Comparison of ENCODE assay signal across 22 cellular contexts in the genomic region with DNA sequence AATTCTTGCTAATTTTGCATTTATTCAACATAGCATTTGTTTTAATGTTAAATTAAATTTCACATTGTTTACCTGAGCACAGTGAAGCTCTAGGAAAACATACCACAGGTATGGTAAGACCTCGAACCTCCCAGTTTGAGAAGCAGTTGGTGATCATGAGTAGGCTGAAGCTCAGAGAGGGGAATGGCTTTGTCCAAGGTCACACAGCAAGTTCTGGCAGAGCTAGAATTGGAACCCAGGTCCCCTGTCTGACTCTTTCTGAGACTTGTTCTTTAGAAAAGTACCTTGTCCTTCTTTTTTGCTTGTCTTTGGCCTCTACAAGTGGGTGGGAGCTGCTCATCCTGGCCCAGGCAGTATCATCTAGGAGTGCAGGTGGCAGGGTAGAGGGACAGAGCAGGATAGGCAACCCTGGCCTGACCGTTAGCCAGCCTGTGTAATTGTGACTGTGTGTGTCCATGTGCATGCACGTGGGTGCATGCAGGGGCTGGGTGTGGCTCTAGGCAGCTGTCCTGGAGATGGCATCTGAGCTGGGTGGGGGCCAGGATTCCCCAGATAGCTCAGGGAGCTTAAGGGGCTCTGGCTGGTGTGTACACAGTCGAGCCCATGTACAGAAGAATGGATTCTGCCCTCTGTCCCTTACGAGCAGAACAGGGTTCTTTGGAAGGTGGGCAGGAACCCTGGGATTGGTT. TPM values are rescaled to one million over a fixed set of nuclear protein-coding genes. Genes with fewer than 3 reads are reported as not detected.
DNase-seq lines count a peak whose midpoint lies in the region; ATAC-seq, FAIRE-seq and TF ChIP-seq lines count a peak whose summit lies in the region.
"Had no signal": no experiment of that assay in that cellular context is flagged by ENCODE, and none has a peak within 500 bp of the region (broad histone marks: within the 10 kb centered on the region; RNA-seq: fewer than 3 reads in every experiment).

No MANE protein-coding gene starts in this region.

- H3K36me3 ChIP-seq in GM12878 (ENCODE audit: control insufficient read depth in 2 of 2, insufficient read depth in 2 of 2, low read length in 1 of 2) (no peaks in the 10 kb centered on the region), right atrium auricular region (peaks cover 87% of the 10 kb centered on the region), skeletal muscle tissue (ENCODE audit: control insufficient read depth in 3 of 3, insufficient read depth in 3 of 3, low read length in 3 of 3) (peaks cover 34 to 54% (median 44%) of the 10 kb centered on the region in 3 donors), MG63 (peaks cover 75% of the 10 kb centered on the region)

- no TSS peak for BruUV-seq in GM12878 (replicated peaks; lab: Mats Ljungman, UMichigan)

- H4K20me1 ChIP-seq in GM12878 (ENCODE audit: control insufficient read depth, insufficient read depth), result no peaks in the 10 kb centered on the region

- H3K4me3 Mint-ChIP-seq in activated CD4-positive, alpha-beta T cell treated with anti-CD3 and anti-CD28 coated beads, Interleukin-2, amount 10 ng/mL, durations not matched to agents 7 days and 5 days, result no peak overlapping the region
- H3K4me3 Mint-ChIP-seq: activated B cell treated with CpG ODN at 0.5 μM for 24 hours; activated CD4-positive, alpha-beta memory T cell treated with anti-CD3 and anti-CD28 coated beads for 36 hours; CD4-positive, alpha-beta T cell; central memory CD8-positive, alpha-beta T cell; memory B cell; naive thymus-derived CD4-positive, alpha-beta T cell had no signal

- POLR2A ChIA-PET in GM12878 (lab: Charles Lee), result no interaction called here
- POLR2A ChIA-PET in activated CD4-positive, alpha-beta T cell treated with anti-CD3 and anti-CD28 coated beads, Interleukin-2, amount 10 ng/mL, durations not matched to agents 7 days and 5 days (lab: Charles Lee), result no interaction called here

- H3K27me3 Mint-ChIP-seq in activated CD4-positive, alpha-beta T cell treated with anti-CD3 and anti-CD28 coated beads, Interleukin-2, amount 10 ng/mL, durations not matched to agents 7 days and 5 days, result no peaks in the 10 kb centered on the region
- H3K27me3 Mint-ChIP-seq: activated CD4-positive, alpha-beta memory T cell treated with anti-CD3 and anti-CD28 coated beads for 36 hours; CD4-positive, alpha-beta T cell had no signal

- no peaks in the 10 kb centered on the region for H3K4me1 Mint-ChIP-seq in activated CD4-positive, alpha-beta T cell treated with anti-CD3 and anti-CD28 coated beads, Interleukin-2, amount 10 ng/mL, durations not matched to agents 7 days and 5 days
- H3K4me1 Mint-ChIP-seq: activated B cell treated with CpG ODN at 0.5 μM for 24 hours; central memory CD8-positive, alpha-beta T cell; memory B cell had no signal

- TF ChIP-seq CTCF in GM12878 (IDR thresholded peaks at IDR 0.05 in 2 of 3, conservative IDR thresholded peaks at IDR 0.05 in 1 of 3; ENCODE audit: control insufficient read depth in 2 of 3, extremely low read depth in 1 of 3, insufficient read depth in 1 of 3, low read depth in 3 of 3, low read length in 3 of 3), result no peak
- TF ChIP-seq CTCF in right atrium auricular region (IDR thresholded peaks at IDR 0.05), result no peak

- no peak overlapping the region for H3K9ac ChIP-seq in GM12878 (ENCODE audit: control insufficient read depth, insufficient read depth, low read length)
- H3K9ac ChIP-seq in skeletal muscle tissue (ENCODE audit: low read depth in 1 of 3, low read length in 3 of 3), result no peak overlapping the region

- CTCF ChIA-PET in GM12878 (lab: Yijun Ruan, JAX), result interaction anchor here (1.3 kb wide), 1 partner anchor 20 kb away, joined by 3 read pairs; no protein-coding TSS in a partner anchor
- CTCF ChIA-PET in activated CD4-positive, alpha-beta T cell treated with anti-CD3 and anti-CD28 coated beads, Interleukin-2, amount 10 ng/mL, durations not matched to agents 7 days and 5 days (lab: Charles Lee), result interaction anchor here (0.7 to 1.2 kb wide), 2 partner anchors 17 to 63 kb away, joined by 3 to 5 read pairs; no protein-coding TSS in a partner anchor

- H3K36me3 Mint-ChIP-seq in activated CD4-positive, alpha-beta T cell treated with anti-CD3 and anti-CD28 coated beads, Interleukin-2, amount 10 ng/mL, durations not matched to agents 7 days and 5 days (ENCODE audit: low read depth), result no peaks in the 10 kb centered on the region
- H3K36me3 Mint-ChIP-seq: activated CD4-positive, alpha-beta memory T cell treated with anti-CD3 and anti-CD28 coated beads for 36 hours; memory B cell; naive thymus-derived CD4-positive, alpha-beta T cell had no signal

- H3K9me3 ChIP-seq in GM12878 (replicated peaks; ENCODE audit: control insufficient read depth, insufficient read depth, low read length) (no peaks in the 10 kb centered on the region), right atrium auricular region (no peaks in the 10 kb centered on the region), skeletal muscle tissue (ENCODE audit: control insufficient read depth in 3 of 3, low read length in 3 of 3) (no peaks in the 10 kb centered on the region), MG63 (no peaks in the 10 kb centered on the region)
- H3K9me3 ChIP-seq: testis had no signal

- H3K27ac ChIP-seq in GM12878 (ENCODE audit: control insufficient read depth, insufficient read depth), result no peak overlapping the region
- H3K27ac ChIP-seq in right atrium auricular region, result peak overlapping the region; percentile 68 to 86
- peak overlapping the region; percentile 48 for H3K27ac ChIP-seq in skeletal muscle tissue (ENCODE audit: low read depth, low read length)
- H3K27ac ChIP-seq: foreskin keratinocyte, testis had no signal

- no peak for ATAC-seq in GM12878
- ATAC-seq: foreskin keratinocyte; naive thymus-derived CD4-positive, alpha-beta T cell had no signal

- intact Hi-C loops in GM12878 (cut with micrococcal nuclease; ENCODE audit: unreplicated experiment), result no loop called here

- RAD21 ChIA-PET in GM12878 (lab: Charles Lee; ENCODE audit: unreplicated experiment), result no interaction called here

- no peak overlapping the region for H3K4me2 ChIP-seq in GM12878 (ENCODE audit: control insufficient read depth, insufficient read depth)

- in situ Hi-C loops in GM12878 (cut with MboI), result no loop called here

- TF ChIP-seq EP300 in GM12878 (IDR thresholded peaks at IDR 0.05; ENCODE audit: borderline replicate concordance in 1 of 2, control insufficient read depth in 1 of 2, low read depth in 2 of 2, low read length in 2 of 2), result no peak

- WGBS in GM12878 (ENCODE audit: insufficient coverage, insufficient replicate concordance, low lambda C conversion rate, missing lambda C conversion rate), result 5% methylated on average over 5 of the region's 5 CpGs

- no peak for TF ChIP-seq RAD21 in GM12878 (IDR thresholded peaks at IDR 0.05; ENCODE audit: insufficient read depth, low read depth, low read length)

- no peak overlapping the region for H2AFZ ChIP-seq in GM12878 (ENCODE audit: control insufficient read depth, low read depth, low read length)

- H3K79me2 ChIP-seq in GM12878 (ENCODE audit: control insufficient read depth, insufficient read depth, low read length), result no peaks in the 10 kb centered on the region

- no peak overlapping the region for H3K27ac Mint-ChIP-seq in activated CD4-positive, alpha-beta T cell treated with anti-CD3 and anti-CD28 coated beads, Interleukin-2, amount 10 ng/mL, durations not matched to agents 7 days and 5 days
- H3K27ac Mint-ChIP-seq: activated B cell treated with CpG ODN at 0.5 μM for 24 hours; activated CD4-positive, alpha-beta memory T cell treated with anti-CD3 and anti-CD28 coated beads for 36 hours; CD4-positive, alpha-beta T cell; memory B cell; naive thymus-derived CD4-positive, alpha-beta T cell had no signal

- SMC1A ChIA-PET in GM12878 (lab: Charles Lee; ENCODE audit: uncharacterized antibody, unreplicated experiment), result no interaction called here

- DNase-seq in LHCN-M2 (ENCODE audit: low read depth) (peak; percentile 28), GM12878 (ENCODE audit: low read depth, low spot score) (no peak), right atrium auricular region (ENCODE audit: low spot score) (no peak), MG63 (no peak), NAMALWA (ENCODE audit: low spot score) (no peak)
- no peak for DNase-seq in activated CD4-positive, alpha-beta T cell treated with anti-CD3 and anti-CD28 coated beads, Interleukin-2, amount 10 ng/mL, durations not matched to agents 7 days and 5 days
- DNase-seq: activated B cell treated with CpG ODN at 0.5 μM for 24 hours; activated CD4-positive, alpha-beta memory T cell treated with anti-CD3 and anti-CD28 coated beads for 36 hours; amniotic stem cell; CD4-positive, alpha-beta T cell; naive thymus-derived CD4-positive, alpha-beta T cell; NCI-H1436; NCI-H524; T-helper 9 cell; testis had no signal

- peaks cover 0 to 8% of the 10 kb centered on the region in 2 experiments; a peak in 2 of 4 replicates for H3K27me3 ChIP-seq in GM12878 (replicated peaks in 1 of 2; ENCODE audit: control insufficient read depth in 2 of 2, insufficient read depth in 2 of 2, low read length in 1 of 2)
- H3K27me3 ChIP-seq in right atrium auricular region, result no peaks in the 10 kb centered on the region
- no peaks in the 10 kb centered on the region for H3K27me3 ChIP-seq in skeletal muscle tissue (ENCODE audit: control insufficient read depth in 3 of 3, insufficient read depth in 3 of 3, low read length in 3 of 3)
- no peaks in the 10 kb centered on the region for H3K27me3 ChIP-seq in MG63
- H3K27me3 ChIP-seq: foreskin keratinocyte, testis had no signal

- no peak for FAIRE-seq in GM12878 (lab: Jason Lieb, UNC)

- H3K4me3 ChIP-seq in GM12878, result no peak overlapping the region
- H3K4me3 ChIP-seq in right atrium auricular region, result no peak overlapping the region
- H3K4me3 ChIP-seq in skeletal muscle tissue (ENCODE audit: low read length in 3 of 3), result no peak overlapping the region
- H3K4me3 ChIP-seq in MG63, result no peak overlapping the region
- H3K4me3 ChIP-seq: testis had no signal

- H3K4me1 ChIP-seq in GM12878 (ENCODE audit: control insufficient read depth, insufficient read depth, low read length) (no peaks in the 10 kb centered on the region), right atrium auricular region (peaks cover 0 to 78% of the 10 kb centered on the region in 2 donors), skeletal muscle tissue (ENCODE audit: control insufficient read depth in 3 of 3, insufficient read depth in 3 of 3, low read length in 3 of 3) (peaks cover 45 to 64% (median 59%) of the 10 kb centered on the region in 3 donors)

- no peak for TF ChIP-seq POLR2A in GM12878 (IDR thresholded peaks at IDR 0.05; ENCODE audit: low read depth, low read length)

- no peaks in the 10 kb centered on the region for H3K9me3 Mint-ChIP-seq in activated CD4-positive, alpha-beta T cell treated with anti-CD3 and anti-CD28 coated beads, Interleukin-2, amount 10 ng/mL, durations not matched to agents 7 days and 5 days
- H3K9me3 Mint-ChIP-seq: activated B cell treated with CpG ODN at 0.5 μM for 24 hours; activated CD4-positive, alpha-beta memory T cell treated with anti-CD3 and anti-CD28 coated beads for 36 hours; CD4-positive, alpha-beta T cell; central memory CD8-positive, alpha-beta T cell; memory B cell; naive thymus-derived CD4-positive, alpha-beta T cell had no signal

RNA-seq across cellular contexts. Expression of a gene that starts 21.6 kb away (rescaled TPM):
- total RNA-seq in LHCN-M2 (2014; rRNA removed), result 79.0 and 88.7 TPM in 2 replicates
- 94.1 TPM for polyA plus RNA-seq in LHCN-M2 (2012)
- total RNA-seq in GM12878 (2013; cell fraction: nucleolus; rRNA removed), result 0.22 and 0.46 TPM in 2 replicates
- 0.06 TPM in 1 of 2 replicates, not detected in the other for total RNA-seq in GM12878 (2014; rRNA removed)
- total RNA-seq in GM12878 (2014; rRNA removed; fragmentation: Illumina TruSeq; extraction: Trizol), result not detected in 2 replicates
- 0.23 and 0.27 TPM in 2 replicates for total RNA-seq in GM12878 (2021)
- polyA plus RNA-seq in GM12878 (2011; ENCODE audit: low read depth), result not detected
- 0.19 and 0.20 TPM in 2 replicates for polyA plus RNA-seq in GM12878 (2011; rRNA removed)
- 0.06 and 0.12 TPM in 2 replicates for polyA plus RNA-seq in GM12878 (2011; cell fraction: cytosol; rRNA removed)
- polyA plus RNA-seq in GM12878 (2011; cell fraction: nucleus; rRNA removed), result 0.35 and 0.52 TPM in 2 replicates
- 0.08 TPM in 1 of 2 replicates, not detected in the other for polyA plus RNA-seq in GM12878 (2012)
- polyA plus RNA-seq in GM12878 (2014; fragmentation: Illumina TruSeq; extraction: Trizol), result 0.03 TPM in 1 of 2 replicates, not detected in the other
- polyA plus RNA-seq in GM12878 (2014; fragmentation: Nextera tagmentation; extraction: Ambion mirVana), result not detected
- polyA plus RNA-seq in GM12878 (2014; rRNA removed), result not detected in 2 replicates
- polyA plus RNA-seq in GM12878 (2016; fragmentation: Nextera tagmentation; extraction: Ambion mirVana), result under 1 TPM; 0.17 to 0.26 TPM
- 0.52 and 0.66 TPM in 2 replicates for polyA minus RNA-seq in GM12878 (2011; rRNA and poly(A)+ RNA removed)
- not detected in 2 replicates for polyA minus RNA-seq in GM12878 (2011; cell fraction: cytosol; rRNA and poly(A)+ RNA removed)
- polyA minus RNA-seq in GM12878 (2011; cell fraction: nucleus; rRNA and poly(A)+ RNA removed), result 0.12 and 0.77 TPM in 2 replicates
- 100 to 1,000 TPM; 102 to 105 TPM for total RNA-seq in right atrium auricular region
- total RNA-seq in skeletal muscle tissue, result 54.8 TPM
- 55.3 and 58.4 TPM in 2 replicates for total RNA-seq in MG63 (2014; rRNA removed; shearing (Covaris generic); ENCODE audit: low replicate concordance)
- total RNA-seq in activated CD4-positive, alpha-beta T cell treated with anti-CD3 and anti-CD28 coated beads, Interleukin-2, amount 10 ng/mL, durations not matched to agents 7 days and 5 days, result under 1 TPM; 0.06 to 0.12 TPM

RNA-seq across cellular contexts. Expression of a gene that starts 50.4 kb away (rescaled TPM):
- not detected in 2 replicates for total RNA-seq in LHCN-M2 (2014; rRNA removed)
- polyA plus RNA-seq in LHCN-M2 (2012), result 0.23 TPM
- not detected in 2 replicates for total RNA-seq in GM12878 (2013; cell fraction: nucleolus; rRNA removed)
- not detected in 2 replicates for total RNA-seq in GM12878 (2014; rRNA removed)
- not detected in 2 replicates for total RNA-seq in GM12878 (2014; rRNA removed; fragmentation: Illumina TruSeq; extraction: Trizol)
- total RNA-seq in GM12878 (2021), result not detected in 2 replicates
- not detected for polyA plus RNA-seq in GM12878 (2011; ENCODE audit: low read depth)
- not detected in 2 replicates for polyA plus RNA-seq in GM12878 (2011; rRNA removed)
- polyA plus RNA-seq in GM12878 (2011; cell fraction: cytosol; rRNA removed), result not detected in 2 replicates
- not detected in 2 replicates for polyA plus RNA-seq in GM12878 (2011; cell fraction: nucleus; rRNA removed)
- not detected in 2 replicates for polyA plus RNA-seq in GM12878 (2012)
- polyA plus RNA-seq in GM12878 (2014; fragmentation: Illumina TruSeq; extraction: Trizol), result not detected in 2 replicates
- not detected for polyA plus RNA-seq in GM12878 (2014; fragmentation: Nextera tagmentation; extraction: Ambion mirVana)
- not detected in 2 replicates for polyA plus RNA-seq in GM12878 (2014; rRNA removed)
- not detected for polyA plus RNA-seq in GM12878 (2016; fragmentation: Nextera tagmentation; extraction: Ambion mirVana)
- not detected in 2 replicates for polyA minus RNA-seq in GM12878 (2011; rRNA and poly(A)+ RNA removed)
- polyA minus RNA-seq in GM12878 (2011; cell fraction: cytosol; rRNA and poly(A)+ RNA removed), result not detected in 2 replicates
- polyA minus RNA-seq in GM12878 (2011; cell fraction: nucleus; rRNA and poly(A)+ RNA removed), result not detected in 2 replicates
- total RNA-seq in right atrium auricular region, result not detected
- 0.52 TPM for total RNA-seq in skeletal muscle tissue
- not detected in 2 replicates for total RNA-seq in MG63 (2014; rRNA removed; shearing (Covaris generic); ENCODE audit: low replicate concordance)
- not detected for total RNA-seq in activated CD4-positive, alpha-beta T cell treated with anti-CD3 and anti-CD28 coated beads, Interleukin-2, amount 10 ng/mL, durations not matched to agents 7 days and 5 days
- total RNA-seq: activated B cell treated with CpG ODN at 0.5 μM for 24 hours; activated CD4-positive, alpha-beta memory T cell treated with anti-CD3 and anti-CD28 coated beads for 36 hours; CD4-positive, alpha-beta T cell; foreskin keratinocyte; kidney epithelial cell; M059J; naive thymus-derived CD4-positive, alpha-beta T cell; omental fat pad had no signal
- polyA plus RNA-seq: naive thymus-derived CD4-positive, alpha-beta T cell had no signal

RNA-seq across cellular contexts. Expression of a gene that starts 56.8 kb away (rescaled TPM):
- total RNA-seq in LHCN-M2 (2014; rRNA removed) (149 and 156 TPM in 2 replicates), GM12878 (2014; rRNA removed) (72.6 and 79.6 TPM in 2 replicates), GM12878 (2014; rRNA removed; fragmentation: Illumina TruSeq; extraction: Trizol) (88.9 and 99.6 TPM in 2 replicates), GM12878 (2021) (116 and 118 TPM in 2 replicates), right atrium auricular region (100 to 1,000 TPM; 103 to 111 TPM), skeletal muscle tissue (61.1 TPM)
- polyA plus RNA-seq in LHCN-M2 (2012), result 127 TPM
- total RNA-seq in GM12878 (2013; cell fraction: nucleolus; rRNA removed), result 40.2 and 41.9 TPM in 2 replicates
- 77.4 TPM for polyA plus RNA-seq in GM12878 (2011; ENCODE audit: low read depth)
- polyA plus RNA-seq in GM12878 (2011; rRNA removed) (172 and 177 TPM in 2 replicates), GM12878 (2014; fragmentation: Illumina TruSeq; extraction: Trizol) (152 and 180 TPM in 2 replicates), GM12878 (2014; fragmentation: Nextera tagmentation; extraction: Ambion mirVana) (10 to 100 TPM; 33.3 to 47.4 TPM), GM12878 (2014; rRNA removed) (90.3 and 103 TPM in 2 replicates), GM12878 (2016; fragmentation: Nextera tagmentation; extraction: Ambion mirVana) (100 to 1,000 TPM; 109 to 114 TPM)
- 133 and 164 TPM in 2 replicates for polyA plus RNA-seq in GM12878 (2011; cell fraction: cytosol; rRNA removed)
- 34.7 and 45.2 TPM in 2 replicates for polyA plus RNA-seq in GM12878 (2011; cell fraction: nucleus; rRNA removed)
- polyA plus RNA-seq in GM12878 (2012), result 84.9 and 97.1 TPM in 2 replicates
- 132 and 165 TPM in 2 replicates for polyA minus RNA-seq in GM12878 (2011; rRNA and poly(A)+ RNA removed)
- polyA minus RNA-seq in GM12878 (2011; cell fraction: cytosol; rRNA and poly(A)+ RNA removed), result 48.4 and 55.4 TPM in 2 replicates
- 10.6 and 15.8 TPM in 2 replicates for polyA minus RNA-seq in GM12878 (2011; cell fraction: nucleus; rRNA and poly(A)+ RNA removed)
- 92.2 and 122 TPM in 2 replicates for total RNA-seq in MG63 (2014; rRNA removed; shearing (Covaris generic); ENCODE audit: low replicate concordance)
- total RNA-seq in activated CD4-positive, alpha-beta T cell treated with anti-CD3 and anti-CD28 coated beads, Interleukin-2, amount 10 ng/mL, durations not matched to agents 7 days and 5 days, result 100 to 1,000 TPM; 113 to 128 TPM

Comparison
In these comparisons a context has a peak if more than half of its experiments do, and no peak if none do; other contexts are left out.
1. RNA of a gene that starts 21.6 kb away (total RNA-seq): 102 to 105 TPM in right atrium auricular region, 79.0 to 88.7 TPM in LHCN-M2, 55.3 to 58.4 TPM in MG63 and 54.8 TPM in skeletal muscle tissue (single experiment); 0.06 to 0.12 TPM in activated CD4-positive, alpha-beta T cell treated with anti-CD3 and anti-CD28 coated beads, Interleukin-2, amount 10 ng/mL, durations not matched to agents 7 days and 5 days and 0.06 to 0.46 TPM in GM12878; every median in the first group is over 10 times any median in the second.